19 cellular contexts compared by ENCODE assay signal in the genomic region with DNA sequence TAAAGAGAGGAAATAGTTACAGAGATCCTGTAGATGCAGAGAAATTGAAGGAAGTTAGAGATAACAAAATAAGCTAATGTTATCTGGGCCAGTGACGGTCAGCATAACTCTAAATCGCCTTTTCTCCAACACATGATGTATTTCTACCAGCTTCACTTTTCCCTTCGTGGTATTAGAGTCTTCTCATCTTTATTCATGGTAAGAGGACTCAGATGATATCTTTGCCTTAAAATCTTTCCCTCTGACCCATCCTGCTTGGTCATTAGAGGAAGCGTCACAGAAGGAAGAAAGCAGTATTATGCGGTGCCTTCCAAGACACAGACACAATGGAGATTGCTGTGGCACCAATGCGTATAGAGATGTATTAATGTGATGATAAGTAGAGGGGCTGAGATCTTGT.
DNase-seq lines count a peak whose midpoint lies in the region; ATAC-seq and TF ChIP-seq lines count a peak whose summit lies in the region.
"Had no signal": no experiment of that assay in that cellular context is flagged by ENCODE, and none has a peak within 500 bp of the region (broad histone marks: within the 10 kb centered on the region; RNA-seq: fewer than 3 reads in every experiment).

No MANE protein-coding gene starts in this region.

- H3K9me2 ChIP-seq in hepatocyte (replicated peaks; ENCODE audit: insufficient read depth), result no peaks in the 10 kb centered on the region

- no peak for ATAC-seq in HG02763 (IDR thresholded peaks at IDR 0.05; ENCODE audit: unreplicated experiment)
- no peak for ATAC-seq in HG03432 (IDR thresholded peaks at IDR 0.05; ENCODE audit: unreplicated experiment)
- ATAC-seq: GM12878 had no signal

- H3K9me3 Mint-ChIP-seq in Calu3 (ENCODE audit: low read depth, unreplicated experiment) (no peaks in the 10 kb centered on the region), progenitor cell of endocrine pancreas (ENCODE audit: low read depth) (peaks cover 8% of the 10 kb centered on the region)
- H3K9me3 Mint-ChIP-seq: GM23338 had no signal

- peaks cover 60% of the 10 kb centered on the region for H3K4me1 Mint-ChIP-seq in Calu3 (ENCODE audit: low read depth, unreplicated experiment)
- H3K4me1 Mint-ChIP-seq in progenitor cell of endocrine pancreas (ENCODE audit: low read depth), result peaks cover 53% of the 10 kb centered on the region
- H3K4me1 Mint-ChIP-seq: CD14-positive monocyte; CD4-positive, alpha-beta memory T cell had no signal

- no peaks in the 10 kb centered on the region for H4K20me1 ChIP-seq in hepatocyte (ENCODE audit: insufficient read depth, poor library complexity, severe bottlenecking)
- H4K20me1 ChIP-seq: BLaER1 had no signal

- no peaks in the 10 kb centered on the region for H3K27me3 Mint-ChIP-seq in Calu3 (ENCODE audit: unreplicated experiment)
- H3K27me3 Mint-ChIP-seq in progenitor cell of endocrine pancreas, result no peaks in the 10 kb centered on the region
- H3K27me3 Mint-ChIP-seq: CD4-positive, alpha-beta memory T cell had no signal

- no peaks in the 10 kb centered on the region for H3K79me2 ChIP-seq in hepatocyte

- H3K36me3 Mint-ChIP-seq in Calu3 (ENCODE audit: insufficient read depth, unreplicated experiment) (no peaks in the 10 kb centered on the region), progenitor cell of endocrine pancreas (ENCODE audit: insufficient read depth) (peaks cover 5% of the 10 kb centered on the region)
- H3K36me3 Mint-ChIP-seq: CD14-positive monocyte; CD4-positive, alpha-beta memory T cell had no signal

- no peaks in the 10 kb centered on the region for H3K27me3 ChIP-seq in hepatocyte
- no peaks in the 10 kb centered on the region for H3K27me3 ChIP-seq in brain microvascular endothelial cell (replicated peaks)
- H3K27me3 ChIP-seq: BLaER1 had no signal

- H3K27ac Mint-ChIP-seq in Calu3 (ENCODE audit: unreplicated experiment), result peak overlapping the region; percentile 68
- H3K27ac Mint-ChIP-seq in progenitor cell of endocrine pancreas, result peak overlapping the region; percentile 90
- H3K27ac Mint-ChIP-seq: CD14-positive monocyte; CD4-positive, alpha-beta memory T cell had no signal

- H2AFZ ChIP-seq in hepatocyte, result no peak overlapping the region
- H2AFZ ChIP-seq: GM23338 had no signal

- peak; percentile 18 for DNase-seq in NCI-H2227 (lab: John Stamatoyannopoulos, UW; ENCODE audit: unreplicated experiment)
- DNase-seq in NCI-H2227 treated with DMSO at 0.1 percent for 48 hours (lab: John Stamatoyannopoulos, UW), result no peak
- no peak for DNase-seq in Calu3
- DNase-seq in hepatocyte (ENCODE audit: low spot score), result no peak
- no peak for DNase-seq in progenitor cell of endocrine pancreas (ENCODE audit: low spot score, unreplicated experiment)
- no peak for DNase-seq in brain microvascular endothelial cell
- DNase-seq: 8988T; CD4-positive, alpha-beta memory T cell; DMS 273 treated with DMSO at 0.1 percent for 48 hours; DND-41; EL; HCEC 1CT; IMR-90 had no signal

- no peak for TF ChIP-seq CTCF in Calu3 (IDR thresholded peaks at IDR 0.05; ENCODE audit: unreplicated experiment)
- no peak for TF ChIP-seq CTCF in hepatocyte (IDR thresholded peaks at IDR 0.05; ENCODE audit: poor library complexity)
- no peak for TF ChIP-seq CTCF in progenitor cell of endocrine pancreas (IDR thresholded peaks at IDR 0.05; ENCODE audit: unreplicated experiment)
- no peak for TF ChIP-seq CTCF in brain microvascular endothelial cell (IDR thresholded peaks at IDR 0.05; ENCODE audit: low read depth, low read length, missing control alignments)

- CTCF ChIA-PET in Calu3 (lab: Charles Lee), result interaction anchor here (0.6 kb wide), 1 partner anchor 853 kb away, joined by 5 read pairs; no protein-coding TSS in a partner anchor

- 73% methylated on average over 6 of the region's 6 CpGs for WGBS in hepatocyte (ENCODE audit: low lambda C conversion rate, missing lambda C conversion rate)

- intact Hi-C loops in Calu3 (cut with micrococcal nuclease; ENCODE audit: unreplicated experiment), result loop anchor here (5.0 kb wide), 2 partner anchors 74 to 169 kb away; no protein-coding TSS in a partner anchor

- no peaks in the 10 kb centered on the region for H3K36me3 ChIP-seq in hepatocyte (replicated peaks; ENCODE audit: insufficient read depth, low read depth)
- H3K36me3 ChIP-seq in brain microvascular endothelial cell (replicated peaks), result no peaks in the 10 kb centered on the region
- H3K36me3 ChIP-seq: BLaER1 had no signal

- no peak overlapping the region for H3K4me3 ChIP-seq in hepatocyte
- no peak overlapping the region for H3K4me3 ChIP-seq in brain microvascular endothelial cell (ENCODE audit: low read depth, low read length)
- H3K4me3 ChIP-seq: BLaER1, GM12878, GM23338 had no signal

- no TSS peak for BruUV-seq in Calu3 (replicated peaks; lab: Mats Ljungman, UMichigan)

- in situ Hi-C loops in brain microvascular endothelial cell (cut with HindIII; ENCODE audit: low pct_ligation_motif_present, low sequenced_read_pairs), result no loop called here

- H3K4me2 ChIP-seq in hepatocyte, result peak overlapping the region; percentile 59
- H3K4me2 ChIP-seq: BLaER1, GM23338 had no signal

- H3K4me1 ChIP-seq in hepatocyte (ENCODE audit: insufficient read depth), result peaks cover 8% of the 10 kb centered on the region
- H3K4me1 ChIP-seq: BLaER1 had no signal

- peak overlapping the region; percentile 67 for H3K27ac ChIP-seq in hepatocyte
- H3K27ac ChIP-seq in brain microvascular endothelial cell, result no peak overlapping the region
- H3K27ac ChIP-seq: BLaER1 had no signal

- H3K9me3 ChIP-seq in hepatocyte (ENCODE audit: low read depth), result no peaks in the 10 kb centered on the region
- H3K9me3 ChIP-seq: BLaER1 had no signal

- H3K4me3 Mint-ChIP-seq in Calu3 (ENCODE audit: low read depth, unreplicated experiment) (no peak overlapping the region), progenitor cell of endocrine pancreas (ENCODE audit: low read depth) (peak overlapping the region; percentile 53)
- H3K4me3 Mint-ChIP-seq: CD14-positive monocyte; CD4-positive, alpha-beta memory T cell; GM23338 had no signal
